Comparison of ENCODE assay signal across 1 cellular context in the genomic region with DNA sequence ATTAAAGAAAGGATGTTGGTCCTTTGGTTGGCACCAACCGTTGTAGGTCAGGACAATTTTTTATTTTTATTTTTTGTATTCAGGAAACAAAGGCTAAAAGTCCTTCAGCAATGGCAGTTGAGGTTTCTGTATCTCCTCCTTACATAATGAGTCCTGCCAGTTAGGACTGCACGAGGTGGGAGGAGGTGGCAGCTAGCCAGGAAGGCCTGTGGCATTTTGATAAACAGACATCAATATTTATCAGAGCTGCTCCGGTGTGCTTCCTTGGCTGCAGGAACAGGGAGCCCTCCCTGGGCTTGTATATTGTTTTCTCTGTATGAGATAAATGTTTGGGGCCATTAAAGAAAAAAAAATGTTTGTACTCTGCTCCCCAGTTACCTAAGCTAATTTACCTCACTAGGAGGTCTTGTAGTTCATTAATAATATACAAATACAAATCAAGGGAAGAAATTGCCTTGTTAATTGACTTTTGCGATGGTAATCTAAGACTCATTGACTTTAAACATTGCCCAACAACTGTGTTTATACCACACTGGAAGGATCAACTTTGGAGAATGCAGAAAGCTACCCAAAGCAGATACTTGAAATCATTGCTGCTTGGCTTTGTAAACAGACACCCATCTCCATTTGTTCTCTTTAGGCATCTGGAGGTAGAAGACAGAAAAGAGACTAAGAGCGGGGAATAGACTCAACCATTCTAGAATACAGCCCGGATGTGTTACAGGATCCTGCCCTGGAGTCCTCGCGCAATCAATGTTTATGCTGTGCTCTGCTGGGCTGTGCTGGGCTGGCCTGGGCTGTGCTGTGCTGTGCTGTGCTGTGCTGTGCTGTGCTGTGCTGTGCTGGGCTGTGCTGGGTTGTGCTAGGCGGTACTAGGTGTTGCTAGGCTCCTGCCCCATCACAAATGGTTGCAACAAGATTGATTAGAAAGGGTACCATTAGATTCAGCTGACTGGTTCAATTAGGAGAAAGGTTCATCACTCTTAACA.
TF ChIP-seq lines count a peak whose summit lies in the region.

No MANE protein-coding gene starts in this region.

TF ChIP-seq in K562, 482 proteins besides CTCF, POLR2A, EP300 and RAD21 (continued from another document and continues in another):
- TF ChIP-seq ARID4B (CRISPR knock-in tag; IDR thresholded peaks at IDR 0.05), result no peak
- TF ChIP-seq TEAD2 (tag; IDR thresholded peaks at IDR 0.05), result no peak
- no peak for TF ChIP-seq UBTF (IDR thresholded peaks at IDR 0.05; ENCODE audit: borderline replicate concordance in 1 of 2, low read depth in 2 of 2, low read length in 2 of 2)
- TF ChIP-seq BCOR (IDR thresholded peaks at IDR 0.05), result peak; percentile 62; the same call in 1 of the 2 replicates
- no peak for TF ChIP-seq ZSCAN32 (CRISPR knock-in tag; IDR thresholded peaks at IDR 0.05)
- TF ChIP-seq ZNF436 (CRISPR knock-in tag; IDR thresholded peaks at IDR 0.05), result no peak
- TF ChIP-seq ID3 (CRISPR knock-in tag; IDR thresholded peaks at IDR 0.05), result no peak
- TF ChIP-seq ID3 (tag; IDR thresholded peaks at IDR 0.05), result peak; percentile 53; the same call in 1 of the 2 replicates
- TF ChIP-seq SNRNP70 (optimal IDR thresholded peaks at IDR 0.05; ENCODE audit: low read depth, low read length), result no peak
- TF ChIP-seq, protein P1, sequence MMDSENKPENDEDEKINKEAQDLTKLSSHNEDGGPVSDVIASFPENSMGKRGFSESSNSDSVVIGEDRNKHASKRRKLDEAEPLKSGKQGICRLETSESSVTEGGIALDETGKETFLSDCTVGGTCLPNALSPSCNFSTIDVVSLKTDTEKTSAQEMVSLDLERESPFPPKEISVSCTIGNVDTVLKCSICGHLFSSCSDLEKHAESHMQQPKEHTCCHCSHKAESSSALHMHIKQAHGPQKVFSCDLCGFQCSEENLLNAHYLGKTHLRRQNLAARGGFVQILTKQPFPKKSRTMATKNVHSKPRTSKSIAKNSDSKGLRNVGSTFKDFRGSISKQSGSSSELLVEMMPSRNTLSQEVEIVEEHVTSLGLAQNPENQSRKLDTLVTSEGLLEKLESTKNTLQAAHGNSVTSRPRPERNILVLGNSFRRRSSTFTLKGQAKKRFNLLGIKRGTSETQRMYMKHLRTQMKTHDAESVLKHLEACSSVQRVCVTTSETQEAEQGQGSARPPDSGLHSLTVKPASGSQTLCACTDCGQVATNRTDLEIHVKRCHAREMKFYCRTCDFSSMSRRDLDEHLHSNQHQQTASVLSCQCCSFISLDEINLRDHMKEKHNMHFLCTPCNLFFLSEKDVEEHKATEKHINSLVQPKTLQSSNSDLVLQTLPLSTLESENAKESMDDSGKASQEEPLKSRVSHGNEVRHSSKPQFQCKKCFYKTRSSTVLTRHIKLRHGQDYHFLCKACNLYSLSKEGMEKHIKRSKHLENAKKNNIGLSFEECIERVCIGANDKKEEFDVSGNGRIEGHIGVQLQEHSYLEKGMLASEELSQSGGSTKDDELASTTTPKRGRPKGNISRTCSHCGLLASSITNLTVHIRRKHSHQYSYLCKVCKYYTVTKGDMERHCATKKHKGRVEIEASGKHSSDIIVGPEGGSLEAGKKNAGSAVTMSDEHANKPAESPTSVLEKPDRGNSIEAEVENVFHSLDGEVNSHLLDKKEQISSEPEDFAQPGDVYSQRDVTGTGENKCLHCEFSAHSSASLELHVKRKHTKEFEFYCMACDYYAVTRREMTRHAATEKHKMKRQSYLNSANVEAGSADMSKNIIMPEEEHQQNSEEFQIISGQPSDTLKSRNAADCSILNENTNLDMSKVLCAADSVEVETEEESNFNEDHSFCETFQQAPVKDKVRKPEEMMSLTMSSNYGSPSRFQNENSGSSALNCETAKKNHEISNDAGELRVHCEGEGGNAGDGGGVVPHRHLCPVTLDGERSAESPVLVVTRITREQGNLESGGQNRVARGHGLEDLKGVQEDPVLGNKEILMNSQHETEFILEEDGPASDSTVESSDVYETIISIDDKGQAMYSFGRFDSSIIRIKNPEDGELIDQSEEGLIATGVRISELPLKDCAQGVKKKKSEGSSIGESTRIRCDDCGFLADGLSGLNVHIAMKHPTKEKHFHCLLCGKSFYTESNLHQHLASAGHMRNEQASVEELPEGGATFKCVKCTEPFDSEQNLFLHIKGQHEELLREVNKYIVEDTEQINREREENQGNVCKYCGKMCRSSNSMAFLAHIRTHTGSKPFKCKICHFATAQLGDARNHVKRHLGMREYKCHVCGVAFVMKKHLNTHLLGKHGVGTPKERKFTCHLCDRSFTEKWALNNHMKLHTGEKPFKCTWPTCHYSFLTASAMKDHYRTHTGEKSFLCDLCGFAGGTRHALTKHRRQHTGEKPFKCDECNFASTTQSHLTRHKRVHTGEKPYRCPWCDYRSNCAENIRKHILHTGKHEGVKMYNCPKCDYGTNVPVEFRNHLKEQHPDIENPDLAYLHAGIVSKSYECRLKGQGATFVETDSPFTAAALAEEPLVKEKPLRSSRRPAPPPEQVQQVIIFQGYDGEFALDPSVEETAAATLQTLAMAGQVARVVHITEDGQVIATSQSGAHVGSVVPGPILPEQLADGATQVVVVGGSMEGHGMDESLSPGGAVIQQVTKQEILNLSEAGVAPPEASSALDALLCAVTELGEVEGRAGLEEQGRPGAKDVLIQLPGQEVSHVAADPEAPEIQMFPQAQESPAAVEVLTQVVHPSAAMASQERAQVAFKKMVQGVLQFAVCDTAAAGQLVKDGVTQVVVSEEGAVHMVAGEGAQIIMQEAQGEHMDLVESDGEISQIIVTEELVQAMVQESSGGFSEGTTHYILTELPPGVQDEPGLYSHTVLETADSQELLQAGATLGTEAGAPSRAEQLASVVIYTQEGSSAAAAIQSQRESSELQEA (IDR thresholded peaks at IDR 0.05; ENCODE audit: low read depth), result no peak
- TF ChIP-seq POLR2AphosphoS2 (IDR thresholded peaks at IDR 0.05; ENCODE audit: low read length), result no peak
- no peak for TF ChIP-seq MECOM (CRISPR knock-in tag; IDR thresholded peaks at IDR 0.05)
- TF ChIP-seq MIER1 (IDR thresholded peaks at IDR 0.05; ENCODE audit: low read depth), result no peak
- peak; percentile 57 for TF ChIP-seq MEIS2 (IDR thresholded peaks at IDR 0.05; ENCODE audit: partially characterized antibody)
- TF ChIP-seq USF1 (CRISPR knock-in tag; IDR thresholded peaks at IDR 0.05), result no peak
- TF ChIP-seq KDM4B (IDR thresholded peaks at IDR 0.05; ENCODE audit: borderline replicate concordance in 2 of 2, low read depth in 1 of 2), result no peak
- no peak for TF ChIP-seq MTA1 (IDR thresholded peaks at IDR 0.05; ENCODE audit: borderline replicate concordance)
- TF ChIP-seq ZNF134 (CRISPR knock-in tag; conservative IDR thresholded peaks at IDR 0.05), result no peak
- TF ChIP-seq ZNF76 (CRISPR knock-in tag; IDR thresholded peaks at IDR 0.05; ENCODE audit: borderline replicate concordance), result no peak
- TF ChIP-seq ZNF778 (CRISPR knock-in tag; IDR thresholded peaks at IDR 0.05), result no peak
- peak; percentile 94 for TF ChIP-seq KLF16 (IDR thresholded peaks at IDR 0.05)
- no peak; the same call in 1 of the 2 replicates for TF ChIP-seq NFRKB (IDR thresholded peaks at IDR 0.05; ENCODE audit: low read depth)
- no peak for TF ChIP-seq PTBP1 (IDR thresholded peaks at IDR 0.05; ENCODE audit: low read depth, low read length)
- no peak for TF ChIP-seq TFE3 (CRISPR knock-in tag; IDR thresholded peaks at IDR 0.05)
- TF ChIP-seq BRD4 (IDR thresholded peaks at IDR 0.05), result no peak
- no peak for TF ChIP-seq HOXB6 (CRISPR knock-in tag; IDR thresholded peaks at IDR 0.05; ENCODE audit: borderline replicate concordance)
- TF ChIP-seq ELF4 (CRISPR knock-in tag; IDR thresholded peaks at IDR 0.05), result no peak
- no peak for TF ChIP-seq ZNF764 (CRISPR knock-in tag; IDR thresholded peaks at IDR 0.05; ENCODE audit: low read depth)
- no peak for TF ChIP-seq ZNF121 (CRISPR knock-in tag; conservative IDR thresholded peaks at IDR 0.05)
- no peak for TF ChIP-seq RBBP5 (IDR thresholded peaks at IDR 0.05; ENCODE audit: borderline replicate concordance, insufficient read depth, low read length, poor library complexity, severe bottlenecking)
- no peak for TF ChIP-seq CEBPG (CRISPR knock-in tag; IDR thresholded peaks at IDR 0.05)
- peak; percentile 13 to 45; a peak in 1 of 4 replicates for TF ChIP-seq CEBPG (tag; conservative IDR thresholded peaks at IDR 0.05 in 1 of 2, IDR thresholded peaks at IDR 0.05 in 1 of 2)
- no peak for TF ChIP-seq ZNF354B (CRISPR knock-in tag; IDR thresholded peaks at IDR 0.05)
- TF ChIP-seq RNF219 (CRISPR knock-in tag; IDR thresholded peaks at IDR 0.05), result no peak
- TF ChIP-seq MAFK (IDR thresholded peaks at IDR 0.05; ENCODE audit: low read length), result no peak
- TF ChIP-seq FOXA1 (IDR thresholded peaks at IDR 0.05; ENCODE audit: borderline replicate concordance), result no peak
